In genomic region chr18:13294309-13294708, GRCh38 we compare ENCODE assay signal across 18 cellular contexts.
"Had no signal": no experiment of that assay in that cellular context is flagged by ENCODE, and none has a peak within 500 bp of the region (broad histone marks: within the 10 kb centered on the region; RNA-seq: fewer than 3 reads in every experiment).

No MANE protein-coding gene starts in this region.

- H3K27ac Mint-ChIP-seq: endodermal cell; nephron; stimulated activated memory B cell treated with anti-CD40 and anti-IgM and Interleukin-4, amounts not matched to agents 10 μg/mL and 1 μg/mL and 100 μg/mL, for 72 hours; type B pancreatic cell had no signal

- H3K4me3 Mint-ChIP-seq: endodermal cell; nephron; stimulated activated memory B cell treated with anti-CD40 and anti-IgM and Interleukin-4, amounts not matched to agents 10 μg/mL and 1 μg/mL and 100 μg/mL, for 72 hours; type B pancreatic cell had no signal

- H3K27me3 ChIP-seq: foreskin keratinocyte, hepatocyte, neutrophil, right lobe of liver, uterus had no signal

- H3K4me1 Mint-ChIP-seq: stimulated activated memory B cell treated with anti-CD40 and anti-IgM and Interleukin-4, amounts not matched to agents 10 μg/mL and 1 μg/mL and 100 μg/mL, for 72 hours had no signal

- H3K36me3 Mint-ChIP-seq: stimulated activated memory B cell treated with anti-CD40 and anti-IgM and Interleukin-4, amounts not matched to agents 10 μg/mL and 1 μg/mL and 100 μg/mL, for 72 hours; type B pancreatic cell had no signal

- H3K36me3 ChIP-seq: neutrophil, right lobe of liver, uterus had no signal

- H3K9me3 ChIP-seq: neutrophil, right lobe of liver, uterus had no signal

- H3K27ac ChIP-seq: coronary artery, foreskin keratinocyte, hepatocyte, neutrophil, right lobe of liver, uterus had no signal

- H3K4me1 ChIP-seq: foreskin keratinocyte, uterus had no signal

- H3K9me3 Mint-ChIP-seq: endodermal cell, nephron, type B pancreatic cell had no signal

- DNase-seq: effector CD4-positive, alpha-beta T cell; erythroblast; foreskin keratinocyte; left colon; left ventricle myocardium superior; mesenchymal stem cell; midbrain; right lobe of liver; stimulated activated CD4-positive, alpha-beta T cell treated with anti-CD3 and anti-CD28 coated beads, Interleukin-4, amount 100 ng/mL, for 1 hour; uterus had no signal

- ATAC-seq: foreskin keratinocyte; left colon; left ventricle myocardium superior; right lobe of liver; stimulated activated memory B cell treated with anti-CD40 and anti-IgM and Interleukin-4, amounts not matched to agents 10 μg/mL and 1 μg/mL and 100 μg/mL, for 72 hours had no signal

- H3K4me3 ChIP-seq: coronary artery, hepatocyte, lung, right lobe of liver, uterus had no signal
